In genomic region chr19:20233105-20233504, GRCh38 we compare ENCODE assay signal across 17 cellular contexts.
"Had no signal": no experiment of that assay in that cellular context is flagged by ENCODE, and none has a peak within 500 bp of the region (broad histone marks: within the 10 kb centered on the region; RNA-seq: fewer than 3 reads in every experiment).

No MANE protein-coding gene starts in this region.

- H3K9ac ChIP-seq: SK-N-SH had no signal

- H3K27ac Mint-ChIP-seq: activated naive CD4-positive, alpha-beta T cell treated with anti-CD3 and anti-CD28 coated beads for 36 hours; activated T-helper 2 cell treated with anti-CD3 and anti-CD28 coated beads, Interferon-gamma antibody, Interleukin-2, Interleukin-4, amounts not matched to agents 10 μg/mL and 5 μg/mL and 100 μg/mL, durations not matched to agents 14 hours and 24 hours and 36 hours; immature natural killer cell; nephron progenitor cell had no signal

- ATAC-seq: activated T-cell treated with anti-CD3 and anti-CD28 coated beads, Interleukin-2, amount 50 U/mL, for 4 hours; foreskin keratinocyte had no signal

- H3K4me3 Mint-ChIP-seq: activated naive CD4-positive, alpha-beta T cell treated with anti-CD3 and anti-CD28 coated beads for 36 hours; activated T-cell treated with anti-CD3 and anti-CD28 coated beads, Interleukin-2, amount 50 U/mL, for 4 hours; immature natural killer cell; nephron progenitor cell had no signal

- H3K4me2 ChIP-seq: SK-N-SH, smooth muscle cell had no signal

- DNase-seq: activated CD8-positive, alpha-beta memory T cell treated with anti-CD3 and anti-CD28 coated beads for 24 hours; activated CD8-positive, alpha-beta memory T cell treated with anti-CD3 and anti-CD28 coated beads, Interleukin-2, amount 50 U/mL, for 4 hours; activated naive CD4-positive, alpha-beta T cell treated with anti-CD3 and anti-CD28 coated beads for 36 hours; activated T-cell treated with anti-CD3 and anti-CD28 coated beads, Interleukin-2, amount 50 U/mL, for 4 hours; foreskin keratinocyte; immature natural killer cell; left ventricle myocardium inferior; nephron progenitor cell; posterior cingulate gyrus; sigmoid colon; SK-N-SH; stimulated activated CD4-positive, alpha-beta T cell treated with anti-CD3 and anti-CD28 coated beads, Interleukin-2, amount 100 ng/mL, for 48 hours; stimulated activated naive CD4-positive, alpha-beta T cell had no signal

- H3K4me3 ChIP-seq: cardiac muscle cell, left ventricle myocardium inferior, sigmoid colon, smooth muscle cell, thoracic aorta had no signal

- H3K9me2 ChIP-seq: SK-N-SH had no signal

- H3K36me3 ChIP-seq: cardiac muscle cell, sigmoid colon, thoracic aorta had no signal

- H3K27ac ChIP-seq: cardiac muscle cell, foreskin keratinocyte, left ventricle myocardium inferior, sigmoid colon, thoracic aorta had no signal

- H3K27me3 ChIP-seq: cardiac muscle cell, foreskin keratinocyte, sigmoid colon had no signal

- H3K9me3 ChIP-seq: SK-N-SH had no signal

- H3K4me1 ChIP-seq: foreskin keratinocyte had no signal
